ENCODE assay signal across 1 cellular context in genomic region chr21:26107439-26107838, GRCh38.
TF ChIP-seq lines count a peak whose summit lies in the region.

No MANE protein-coding gene starts in this region.

TF ChIP-seq in GM23338, 12 proteins besides CTCF, POLR2A, EP300 and RAD21 (continued from another document):
- no peak for TF ChIP-seq REST (IDR thresholded peaks at IDR 0.05; ENCODE audit: unreplicated experiment)
- TF ChIP-seq POLR2AphosphoS5 (IDR thresholded peaks at IDR 0.05; ENCODE audit: low read depth) = no peak
- no peak for TF ChIP-seq ETS1 (IDR thresholded peaks at IDR 0.05)
- TF ChIP-seq ZNF114 (CRISPR knock-in tag; IDR thresholded peaks at IDR 0.05) = no peak
TF ChIP-seq in GM23338: peak in this region for 0.
